Comparison of ENCODE assay signal across 9 cellular contexts in the genomic region with DNA sequence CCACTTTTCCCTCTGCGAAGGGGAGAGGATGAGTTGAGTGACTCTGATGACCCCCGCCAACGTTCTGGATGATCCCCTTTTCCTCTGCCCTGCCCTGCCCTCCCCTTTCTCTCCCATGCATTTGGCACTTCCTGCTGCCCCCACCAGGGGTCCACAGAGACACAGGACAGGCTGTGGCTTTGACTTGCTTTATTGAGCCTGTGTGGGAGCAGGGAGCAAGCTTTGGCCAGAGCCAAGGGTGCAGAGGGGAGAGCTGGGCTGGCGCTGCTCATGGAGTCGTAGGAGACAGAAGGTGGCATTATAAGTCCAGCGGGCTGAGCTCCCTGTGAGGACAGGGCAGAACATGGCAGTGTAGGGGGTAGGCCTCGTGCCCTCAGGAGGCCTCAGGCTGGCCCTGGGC. TPM values are rescaled to one million over a fixed set of nuclear protein-coding genes. Genes with fewer than 3 reads are reported as not detected.
DNase-seq lines count a peak whose midpoint lies in the region; ATAC-seq and TF ChIP-seq lines count a peak whose summit lies in the region.
"Had no signal": no experiment of that assay in that cellular context is flagged by ENCODE, and none has a peak within 500 bp of the region (broad histone marks: within the 10 kb centered on the region; RNA-seq: fewer than 3 reads in every experiment).

No MANE protein-coding gene starts in this region.

- H3K9me3 Mint-ChIP-seq in activated CD8-positive, alpha-beta T cell treated with anti-CD3 and anti-CD28 coated beads for 36 hours = no peaks in the 10 kb centered on the region
- H3K9me3 Mint-ChIP-seq: CD4-positive, CD25-positive, alpha-beta regulatory T cell had no signal

- POLR2A ChIA-PET in activated CD8-positive, alpha-beta T cell treated with anti-CD3 and anti-CD28 coated beads for 36 hours (lab: Charles Lee) = interaction anchor here (1.0 kb wide), 1 partner anchor 8 kb away, joined by 3 read pairs; no protein-coding TSS in a partner anchor

- CTCF ChIA-PET in activated CD8-positive, alpha-beta T cell treated with anti-CD3 and anti-CD28 coated beads for 36 hours (lab: Charles Lee) = interaction anchor here (0.6 to 3.9 kb wide), 7 partner anchors 14 to 101 kb away, joined by 3 to 13 read pairs (median 3); no protein-coding TSS in a partner anchor

- peaks cover 5% of the 10 kb centered on the region for H3K27me3 Mint-ChIP-seq in activated CD8-positive, alpha-beta T cell treated with anti-CD3 and anti-CD28 coated beads for 36 hours

- DNase-seq in NCI-H1417 (lab: John Stamatoyannopoulos, UW) (peak in 2 of 3 experiments; percentile 37 to 59), NCI-H1417 treated with DMSO at 0.1 percent for 48 hours (lab: John Stamatoyannopoulos, UW) (no peak), HuH-7 (ENCODE audit: low spot score) (peak; percentile 84), islet precursor cell (peak; percentile 93)
- peak; percentile 49 for DNase-seq in activated CD8-positive, alpha-beta T cell treated with anti-CD3 and anti-CD28 coated beads for 36 hours
- DNase-seq: CD4-positive, CD25-positive, alpha-beta regulatory T cell had no signal

- no peaks in the 10 kb centered on the region for H3K36me3 Mint-ChIP-seq in activated CD8-positive, alpha-beta T cell treated with anti-CD3 and anti-CD28 coated beads for 36 hours (ENCODE audit: low read depth)
- H3K36me3 Mint-ChIP-seq: CD4-positive, CD25-positive, alpha-beta regulatory T cell had no signal

- TF ChIP-seq CTCF in activated CD8-positive, alpha-beta T cell treated with anti-CD3 and anti-CD28 coated beads for 36 hours (IDR thresholded peaks at IDR 0.05) = peak; percentile 43

- no peak overlapping the region for H3K27ac Mint-ChIP-seq in activated CD8-positive, alpha-beta T cell treated with anti-CD3 and anti-CD28 coated beads for 36 hours
- H3K27ac Mint-ChIP-seq: CD4-positive, CD25-positive, alpha-beta regulatory T cell had no signal

- intact Hi-C loops in activated CD8-positive, alpha-beta T cell treated with anti-CD3 and anti-CD28 coated beads for 36 hours (cut with micrococcal nuclease) = no loop called here

- ATAC-seq in activated CD8-positive, alpha-beta T cell treated with anti-CD3 and anti-CD28 coated beads for 36 hours = peak; percentile 42
- no peak for ATAC-seq in HG03095 (IDR thresholded peaks at IDR 0.05; ENCODE audit: unreplicated experiment)
- no peak for ATAC-seq in HG02970 (IDR thresholded peaks at IDR 0.05; ENCODE audit: low FRiP score, unreplicated experiment)
- no peak for ATAC-seq in HG02884 (IDR thresholded peaks at IDR 0.05; ENCODE audit: unreplicated experiment)

- H3K4me3 Mint-ChIP-seq in activated CD8-positive, alpha-beta T cell treated with anti-CD3 and anti-CD28 coated beads for 36 hours = no peak overlapping the region
- H3K4me3 Mint-ChIP-seq: CD4-positive, CD25-positive, alpha-beta regulatory T cell had no signal

- peaks cover 14% of the 10 kb centered on the region for H3K4me1 Mint-ChIP-seq in activated CD8-positive, alpha-beta T cell treated with anti-CD3 and anti-CD28 coated beads for 36 hours (ENCODE audit: low read depth)

RNA-seq across cellular contexts. Expression of a gene that starts 1.6 kb away (rescaled TPM):
- total RNA-seq in activated CD8-positive, alpha-beta T cell treated with anti-CD3 and anti-CD28 coated beads for 36 hours = not detected
- total RNA-seq: CD4-positive, CD25-positive, alpha-beta regulatory T cell had no signal

RNA-seq across cellular contexts. Expression of a gene that starts 13.1 kb away (rescaled TPM):
- total RNA-seq in activated CD8-positive, alpha-beta T cell treated with anti-CD3 and anti-CD28 coated beads for 36 hours = under 1 TPM in 1 of 2 experiments, not detected in 1; 0.29 TPM
- total RNA-seq: CD4-positive, CD25-positive, alpha-beta regulatory T cell had no signal

RNA-seq across cellular contexts. Expression of a gene that starts 33.3 kb away (rescaled TPM):
- total RNA-seq in activated CD8-positive, alpha-beta T cell treated with anti-CD3 and anti-CD28 coated beads for 36 hours = 1 to 10 TPM; 6.0 TPM
